ENCODE assay signal across 13 cellular contexts in the genomic region with DNA sequence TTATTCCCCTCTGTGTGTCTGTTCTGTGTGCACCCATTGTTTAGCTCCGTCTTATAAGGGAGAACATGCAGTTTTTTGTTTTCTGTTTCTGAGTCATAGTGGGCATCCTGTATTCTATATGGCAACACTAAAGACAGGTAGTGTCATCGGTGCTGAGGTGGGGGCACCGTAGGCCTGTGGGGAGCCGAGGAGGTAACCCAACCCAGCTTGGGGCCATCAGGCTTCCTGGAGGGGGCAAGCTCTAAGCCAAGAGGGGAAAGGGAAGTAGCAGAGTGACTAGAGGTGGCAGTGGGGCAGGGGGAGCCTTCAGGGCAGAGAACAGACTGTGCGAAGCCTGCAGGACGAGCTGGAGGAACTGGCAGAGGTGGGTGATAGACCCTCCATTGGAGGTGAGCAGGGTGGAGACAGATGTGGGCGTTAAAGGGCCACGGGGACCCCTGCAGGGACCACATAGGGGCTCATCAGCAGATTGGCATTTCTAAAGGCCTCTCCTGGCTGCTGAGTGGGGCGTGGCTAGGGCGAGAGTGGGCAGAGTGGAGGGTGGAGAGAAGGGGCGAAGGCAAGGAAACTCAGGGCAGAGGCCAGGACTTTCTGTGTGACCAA. TPM values are rescaled to one million over a fixed set of nuclear protein-coding genes. Genes with fewer than 3 reads are reported as not detected.
A peak's percentile ranks its signal among the peaks of the same experiment; 100 is the strongest.
DNase-seq lines count a peak whose midpoint lies in the region; ATAC-seq and TF ChIP-seq lines count a peak whose summit lies in the region.
"Had no signal": no experiment of that assay in that cellular context is flagged by ENCODE, and none has a peak within 500 bp of the region (broad histone marks: within the 10 kb centered on the region; RNA-seq: fewer than 3 reads in every experiment).

No MANE protein-coding gene starts in this region.

- no TSS peak for BruUV-seq in A673 (replicated peaks; lab: Mats Ljungman, UMichigan)

- H3K9me3 Mint-ChIP-seq in activated T-cell treated with anti-CD3 and anti-CD28 coated beads, Interleukin-2, amount 50 U/mL, for 72 hours = no peaks in the 10 kb centered on the region

- H3K4me1 ChIP-seq in A673 (ENCODE audit: insufficient read depth, low read length, poor library complexity, severe bottlenecking) (peaks cover 10% of the 10 kb centered on the region), left lung (peaks cover 0 to 7% of the 10 kb centered on the region in 2 donors), vagina (peaks cover 10% of the 10 kb centered on the region)

- no peaks in the 10 kb centered on the region for H3K27me3 ChIP-seq in A673 (replicated peaks; ENCODE audit: insufficient read depth, low read depth, low read length, poor library complexity)
- H3K27me3 ChIP-seq in left lung = no peaks in the 10 kb centered on the region
- H3K27me3 ChIP-seq in vagina = no peaks in the 10 kb centered on the region
- H3K27me3 ChIP-seq: SJSA1 had no signal

- no peaks in the 10 kb centered on the region for H3K9me3 ChIP-seq in A673 (ENCODE audit: low read depth, low read length, poor library complexity, severe bottlenecking)
- H3K9me3 ChIP-seq in left lung = no peaks in the 10 kb centered on the region
- no peaks in the 10 kb centered on the region for H3K9me3 ChIP-seq in vagina
- H3K9me3 ChIP-seq: SJSA1 had no signal

- intact Hi-C loops in A673 (cut with micrococcal nuclease; ENCODE audit: unreplicated experiment) (no loop called here), left lung (cut with DNase I) (no loop called here), vagina (cut with DNase I) (no loop called here)

- H3K4me3 ChIP-seq in A673 (ENCODE audit: low read depth, low read length, poor library complexity, severe bottlenecking) (no peak overlapping the region), left lung (no peak overlapping the region), vagina (no peak overlapping the region)
- H3K4me3 ChIP-seq: SJSA1 had no signal

- H3K27ac ChIP-seq in A673 (ENCODE audit: low read depth, low read length, poor library complexity, severe bottlenecking) (peak overlapping the region; percentile 52), left lung (no peak overlapping the region), vagina (no peak overlapping the region)
- H3K27ac ChIP-seq: SJSA1 had no signal

- H3K36me3 Mint-ChIP-seq in activated T-cell treated with anti-CD3 and anti-CD28 coated beads, Interleukin-2, amount 50 U/mL, for 72 hours (ENCODE audit: insufficient read depth in 2 of 2) = no peaks in the 10 kb centered on the region

- no peaks in the 10 kb centered on the region for H3K27me3 Mint-ChIP-seq in activated T-cell treated with anti-CD3 and anti-CD28 coated beads, Interleukin-2, amount 50 U/mL, for 72 hours (ENCODE audit: low read depth)

- DNase-seq in A673 (ENCODE audit: low spot score) = no peak
- DNase-seq in T follicular helper cell (ENCODE audit: low read depth) = peak; percentile 17
- DNase-seq in activated T-cell treated with anti-CD3 and anti-CD28 coated beads, Interleukin-2, amount 50 U/mL, for 72 hours = peak; percentile 76 to 78
- peak in 1 of 2 donors; percentile 51 for DNase-seq in left lung
- no peak for DNase-seq in COLO829 (ENCODE audit: low spot score)
- DNase-seq in vagina (ENCODE audit: extremely low spot score in 2 of 2) = no peak
- DNase-seq in hippocampal formation (lab: John Stamatoyannopoulos, UW) = no peak
- DNase-seq: Karpas-422, left colon, NCI-H524 treated with DMSO at 0.1 percent for 48 hours, posterior cingulate gyrus had no signal

- H3K4me1 Mint-ChIP-seq in activated T-cell treated with anti-CD3 and anti-CD28 coated beads, Interleukin-2, amount 50 U/mL, for 72 hours (ENCODE audit: low read depth) = peaks cover 93% of the 10 kb centered on the region

- peak overlapping the region; percentile 72 to 80 for H3K4me3 Mint-ChIP-seq in activated T-cell treated with anti-CD3 and anti-CD28 coated beads, Interleukin-2, amount 50 U/mL, for 72 hours

- no peaks in the 10 kb centered on the region for H3K36me3 ChIP-seq in A673 (ENCODE audit: insufficient read depth, low read length, poor library complexity, severe bottlenecking)
- H3K36me3 ChIP-seq in left lung = peaks cover 0 to 66% of the 10 kb centered on the region in 2 donors
- H3K36me3 ChIP-seq in vagina = peaks cover 0 to 6% of the 10 kb centered on the region in 2 donors

- TF ChIP-seq CTCF in A673 (conservative IDR thresholded peaks at IDR 0.05; ENCODE audit: low read depth, low read length) (no peak), left lung (IDR thresholded peaks at IDR 0.05) (no peak), vagina (IDR thresholded peaks at IDR 0.05) (no peak)

- ATAC-seq in activated T-cell treated with anti-CD3 and anti-CD28 coated beads, Interleukin-2, amount 50 U/mL, for 72 hours (replicated peaks in 1 of 2) = peak; percentile 86 to 90
- peak; percentile 38 for ATAC-seq in left lung
- ATAC-seq in HG02678 (IDR thresholded peaks at IDR 0.05; ENCODE audit: unreplicated experiment) = no peak
- ATAC-seq: left colon had no signal

- CTCF ChIA-PET in A673 (lab: Charles Lee) = no interaction called here

- peak overlapping the region; percentile 85 for H3K27ac Mint-ChIP-seq in activated T-cell treated with anti-CD3 and anti-CD28 coated beads, Interleukin-2, amount 50 U/mL, for 72 hours

- no peak for TF ChIP-seq POLR2A in vagina (IDR thresholded peaks at IDR 0.05)

- POLR2A ChIA-PET in A673 (lab: Charles Lee; ENCODE audit: low non-redundant PET) = no interaction called here

RNA-seq across cellular contexts. Expression of a gene that starts 36.5 kb away (rescaled TPM):
- total RNA-seq in A673 (2021) = 38.1 and 43.6 TPM in 2 replicates
- 10 to 100 TPM in 1 of 2 donors, 1 to 10 TPM in 1; 9.4 to 15.1 TPM for total RNA-seq in activated T-cell treated with anti-CD3 and anti-CD28 coated beads, Interleukin-2, amount 50 U/mL, for 72 hours
- 10 to 100 TPM; 49.4 to 49.9 TPM for total RNA-seq in left lung
- 40.3 TPM for total RNA-seq in vagina

RNA-seq across cellular contexts. Expression of a gene that starts 57.0 kb away (rescaled TPM):
- total RNA-seq in A673 (2021) (128 and 133 TPM in 2 replicates), left lung (10 to 100 TPM; 53.1 to 71.8 TPM), vagina (70.5 TPM)
- 100 to 1,000 TPM; 120 to 140 TPM for total RNA-seq in activated T-cell treated with anti-CD3 and anti-CD28 coated beads, Interleukin-2, amount 50 U/mL, for 72 hours

RNA-seq across cellular contexts. Expression of a gene that starts 57.2 kb away (rescaled TPM):
- total RNA-seq in A673 (2021) (45.6 and 47.6 TPM in 2 replicates), left lung (10 to 100 TPM; 32.5 to 36.6 TPM), vagina (37.6 TPM)
- 10 to 100 TPM; 33.9 to 39.8 TPM for total RNA-seq in activated T-cell treated with anti-CD3 and anti-CD28 coated beads, Interleukin-2, amount 50 U/mL, for 72 hours

Comparison
In these comparisons a context has a peak if more than half of its experiments do, and no peak if none do; other contexts are left out.
1. DNase-seq: peak in T follicular helper cell (single experiment) and activated T-cell treated with anti-CD3 and anti-CD28 coated beads, Interleukin-2, amount 50 U/mL, for 72 hours (2 of 2); none in A673 (single experiment), COLO829 (single experiment), vagina (0 of 2) and hippocampal formation (0 of 2).